13 cellular contexts compared by ENCODE assay signal in the genomic region with DNA sequence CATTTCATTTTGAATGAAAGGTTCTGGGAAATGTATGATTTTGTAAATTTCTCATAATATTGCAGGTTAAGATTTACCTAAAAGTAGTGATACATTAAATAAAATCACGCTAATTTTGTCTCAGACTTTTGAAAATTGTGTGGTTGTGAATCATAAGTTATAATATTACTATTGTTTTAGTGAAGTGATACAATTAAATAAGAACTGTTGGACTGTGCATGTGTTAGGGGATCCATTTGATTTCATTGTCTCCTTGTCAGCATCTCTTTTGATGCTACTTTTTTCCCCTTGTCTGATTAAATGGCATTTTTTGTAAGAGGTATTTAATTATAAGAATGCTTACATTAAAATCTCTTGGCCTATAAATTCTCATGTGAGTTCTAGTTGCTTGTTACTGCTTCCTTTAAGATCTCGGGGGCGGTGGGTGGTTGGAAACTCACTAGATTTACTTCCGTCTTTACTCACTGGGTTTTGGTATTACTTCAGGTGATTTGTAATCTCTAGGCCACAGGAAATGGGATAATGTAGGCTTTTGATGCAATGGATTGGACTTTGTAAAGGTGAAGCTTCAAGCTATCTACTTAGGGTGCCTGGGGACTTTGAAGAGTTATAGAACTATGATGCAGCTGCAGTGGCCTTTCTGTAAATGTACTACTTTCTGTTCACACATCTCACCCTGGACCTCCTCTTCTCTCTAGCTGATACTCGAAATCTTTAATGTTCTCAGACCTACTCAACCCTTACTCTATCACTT.
DNase-seq lines count a peak whose midpoint lies in the region; ATAC-seq and FAIRE-seq lines count a peak whose summit lies in the region.
"Had no signal": no experiment of that assay in that cellular context is flagged by ENCODE, and none has a peak within 500 bp of the region (broad histone marks: within the 10 kb centered on the region; RNA-seq: fewer than 3 reads in every experiment).

No MANE protein-coding gene starts in this region.

- intact Hi-C loops in activated CD4-positive, alpha-beta T cell treated with anti-CD3 and anti-CD28 coated beads for 36 hours (cut with DNase I, micrococcal nuclease) = loop anchor here (1.0 to 5.0 kb wide), 5 partner anchors 58 to 68 kb away; partner anchors contain the start of gene PAN3 (in 1 of the 2)

- H3K4me1 Mint-ChIP-seq in activated CD4-positive, alpha-beta T cell treated with anti-CD3 and anti-CD28 coated beads for 36 hours = peaks cover 37% of the 10 kb centered on the region
- peaks cover 29% of the 10 kb centered on the region for H3K4me1 Mint-ChIP-seq in activated T-helper 17 cell treated with anti-CD3 and anti-CD28 coated beads, Interleukin-2, amount 50 U/mL, for 72 hours

- H3K27me3 Mint-ChIP-seq in activated CD4-positive, alpha-beta T cell treated with anti-CD3 and anti-CD28 coated beads for 36 hours = no peaks in the 10 kb centered on the region
- H3K27me3 Mint-ChIP-seq in activated T-helper 17 cell treated with anti-CD3 and anti-CD28 coated beads, Interleukin-2, amount 50 U/mL, for 72 hours = no peaks in the 10 kb centered on the region

- POLR2A ChIA-PET in activated CD4-positive, alpha-beta T cell treated with anti-CD3 and anti-CD28 coated beads for 36 hours (lab: Charles Lee) = interaction anchor here (0.6 to 0.8 kb wide), 3 partner anchors 49 to 555 kb away, joined by 3 to 5 read pairs (median 5); no protein-coding TSS in a partner anchor

- no peak overlapping the region for H3K4me3 Mint-ChIP-seq in activated CD4-positive, alpha-beta T cell treated with anti-CD3 and anti-CD28 coated beads for 36 hours
- peak overlapping the region; percentile 15 for H3K4me3 Mint-ChIP-seq in activated T-helper 17 cell treated with anti-CD3 and anti-CD28 coated beads, Interleukin-2, amount 50 U/mL, for 72 hours

- H3K27ac Mint-ChIP-seq in activated CD4-positive, alpha-beta T cell treated with anti-CD3 and anti-CD28 coated beads for 36 hours = peak overlapping the region; percentile 59
- peak overlapping the region; percentile 44 for H3K27ac Mint-ChIP-seq in activated T-helper 17 cell treated with anti-CD3 and anti-CD28 coated beads, Interleukin-2, amount 50 U/mL, for 72 hours

- peaks cover 39% of the 10 kb centered on the region for H3K36me3 Mint-ChIP-seq in activated CD4-positive, alpha-beta T cell treated with anti-CD3 and anti-CD28 coated beads for 36 hours (ENCODE audit: low read depth)
- H3K36me3 Mint-ChIP-seq in activated T-helper 17 cell treated with anti-CD3 and anti-CD28 coated beads, Interleukin-2, amount 50 U/mL, for 72 hours (ENCODE audit: low read depth) = peaks cover 85% of the 10 kb centered on the region

- peak; percentile 81 for DNase-seq in activated CD4-positive, alpha-beta T cell treated with anti-CD3 and anti-CD28 coated beads for 36 hours
- no peak for DNase-seq in activated CD4-positive, alpha-beta T cell treated with anti-CD3 and anti-CD28 coated beads for 4 hours
- DNase-seq in stimulated activated CD8-positive, alpha-beta memory T cell treated with anti-CD3 and anti-CD28 coated beads, Interleukin-12 subunit alpha, Interleukin-12 subunit beta, amount 100 ng/mL, for 24 hours (ENCODE audit: extremely low read depth) = peak; percentile 8
- no peak for DNase-seq in RCC 7860 (ENCODE audit: low spot score)
- no peak for DNase-seq in Ammon's horn (ENCODE audit: low spot score)
- DNase-seq: head of caudate nucleus, left ventricle myocardium inferior, NCI-H1105 treated with DMSO at 0.1 percent for 48 hours, spleen had no signal

- ATAC-seq in activated CD4-positive, alpha-beta T cell treated with anti-CD3 and anti-CD28 coated beads for 36 hours = peak; percentile 95
- ATAC-seq in GM21576 (IDR thresholded peaks at IDR 0.05; ENCODE audit: unreplicated experiment) = peak; percentile 60
- ATAC-seq in activated T-helper 17 cell treated with anti-CD3 and anti-CD28 coated beads, Interleukin-2, amount 50 U/mL, for 72 hours (replicated peaks) = peak; percentile 95
- ATAC-seq in HG02981 (IDR thresholded peaks at IDR 0.05; ENCODE audit: unreplicated experiment) = no peak
- ATAC-seq: A549 had no signal

- no peak for FAIRE-seq in RCC 7860 (lab: Jason Lieb, UNC)
- FAIRE-seq: A549 had no signal

- CTCF ChIA-PET in activated CD4-positive, alpha-beta T cell treated with anti-CD3 and anti-CD28 coated beads for 36 hours (lab: Charles Lee) = no interaction called here

- no peaks in the 10 kb centered on the region for H3K9me3 Mint-ChIP-seq in activated CD4-positive, alpha-beta T cell treated with anti-CD3 and anti-CD28 coated beads for 36 hours (ENCODE audit: low read depth)
- H3K9me3 Mint-ChIP-seq in activated T-helper 17 cell treated with anti-CD3 and anti-CD28 coated beads, Interleukin-2, amount 50 U/mL, for 72 hours = peaks cover 3% of the 10 kb centered on the region

Comparison
In these comparisons a context has a peak if more than half of its experiments do, and no peak if none do; other contexts are left out.
1. DNase-seq: peak in activated CD4-positive, alpha-beta T cell treated with anti-CD3 and anti-CD28 coated beads for 36 hours (single experiment) and stimulated activated CD8-positive, alpha-beta memory T cell treated with anti-CD3 and anti-CD28 coated beads, Interleukin-12 subunit alpha, Interleukin-12 subunit beta, amount 100 ng/mL, for 24 hours (single experiment); none in activated CD4-positive, alpha-beta T cell treated with anti-CD3 and anti-CD28 coated beads for 4 hours (0 of 2), RCC 7860 (single experiment) and Ammon's horn (single experiment).